ENCODE assay signal across 1 cellular context in genomic region chr13:75194717-75195116, GRCh38.
TF ChIP-seq lines count a peak whose summit lies in the region.

No MANE protein-coding gene starts in this region.

TF ChIP-seq in GM23338, 12 proteins besides CTCF, POLR2A, EP300 and RAD21 (continued from another document):
- TF ChIP-seq ETS1 (IDR thresholded peaks at IDR 0.05) (no peak), ZNF331 (CRISPR knock-in tag; IDR thresholded peaks at IDR 0.05; ENCODE audit: low read depth) (no peak), ZNF114 (CRISPR knock-in tag; IDR thresholded peaks at IDR 0.05) (no peak), NANOG (IDR thresholded peaks at IDR 0.05; ENCODE audit: borderline replicate concordance) (no peak), STAT1 (IDR thresholded peaks at IDR 0.05; ENCODE audit: unreplicated experiment) (no peak)
